16 cellular contexts compared by ENCODE assay signal in genomic region chr4:25883565-25883964, GRCh38. TPM values are rescaled to one million over a fixed set of nuclear protein-coding genes. Genes with fewer than 3 reads are reported as not detected.
DNase-seq lines count a peak whose midpoint lies in the region; ATAC-seq and TF ChIP-seq lines count a peak whose summit lies in the region.
"Had no signal": no experiment of that assay in that cellular context is flagged by ENCODE, and none has a peak within 500 bp of the region (broad histone marks: within the 10 kb centered on the region; RNA-seq: fewer than 3 reads in every experiment).

No MANE protein-coding gene starts in this region.

- no peak overlapping the region for H3K4me3 ChIP-seq in mammary epithelial cell (replicated peaks in 1 of 3; ENCODE audit: insufficient read depth in 1 of 3, low read depth in 2 of 3, low read length in 3 of 3)

- H3K9me3 ChIP-seq in mammary epithelial cell (replicated peaks; ENCODE audit: insufficient read depth, low read length) = no peaks in the 10 kb centered on the region

- no peaks in the 10 kb centered on the region for H3K27me3 ChIP-seq in mammary epithelial cell (ENCODE audit: insufficient read depth, low read length)

- H4K20me1 ChIP-seq in mammary epithelial cell (ENCODE audit: insufficient read depth, low read length) = no peaks in the 10 kb centered on the region

- H3K9ac ChIP-seq in mammary epithelial cell (ENCODE audit: insufficient read depth, low read length) = no peak overlapping the region

- H3K27ac Mint-ChIP-seq in MCF 10A (ENCODE audit: low read depth, unreplicated experiment) (no peak overlapping the region), memory B cell (peak overlapping the region; percentile 69)
- peak overlapping the region; percentile 36 for H3K27ac Mint-ChIP-seq in activated T-helper 17 cell treated with anti-CD3 and anti-CD28 coated beads, Interleukin-2, amount 50 U/mL, for 72 hours

- no peaks in the 10 kb centered on the region for H3K79me2 ChIP-seq in mammary epithelial cell (ENCODE audit: insufficient read depth, low read length)

- peaks cover 15% of the 10 kb centered on the region for H3K4me1 ChIP-seq in mammary epithelial cell (ENCODE audit: insufficient read depth, low read length)

- H3K27me3 Mint-ChIP-seq in MCF 10A (ENCODE audit: insufficient read depth, unreplicated experiment) = no peaks in the 10 kb centered on the region
- H3K27me3 Mint-ChIP-seq in activated T-helper 17 cell treated with anti-CD3 and anti-CD28 coated beads, Interleukin-2, amount 50 U/mL, for 72 hours = peaks cover 4% of the 10 kb centered on the region
- no peaks in the 10 kb centered on the region for H3K27me3 Mint-ChIP-seq in memory B cell

- H3K36me3 Mint-ChIP-seq in MCF 10A (ENCODE audit: insufficient read depth, unreplicated experiment) (no peaks in the 10 kb centered on the region), memory B cell (peaks cover 3% of the 10 kb centered on the region)
- peaks cover 5% of the 10 kb centered on the region for H3K36me3 Mint-ChIP-seq in activated T-helper 17 cell treated with anti-CD3 and anti-CD28 coated beads, Interleukin-2, amount 50 U/mL, for 72 hours (ENCODE audit: low read depth)

- no peaks in the 10 kb centered on the region for H3K36me3 ChIP-seq in mammary epithelial cell (ENCODE audit: insufficient read depth, low read length)

- CTCF ChIA-PET in mammary epithelial cell (lab: Charles Lee; ENCODE audit: low non-redundant PET) (no interaction called here), MCF 10A (lab: Yijun Ruan, JAX) (no interaction called here)

- 97% methylated on average over 2 of the region's 2 CpGs for WGBS in mammary epithelial cell (ENCODE audit: low coverage, missing lambda C conversion rate)

- intact Hi-C loops in mammary epithelial cell (cut with micrococcal nuclease) = no loop called here
- intact Hi-C loops in MCF 10A (cut with micrococcal nuclease) = no loop called here
- intact Hi-C loops in left colon (cut with DNase I, micrococcal nuclease) = no loop called here

- no peak overlapping the region for H3K4me2 ChIP-seq in mammary epithelial cell (ENCODE audit: insufficient read depth, low read depth, low read length)

- H3K9me3 Mint-ChIP-seq in MCF 10A (ENCODE audit: unreplicated experiment) (no peaks in the 10 kb centered on the region), memory B cell (no peaks in the 10 kb centered on the region)
- no peaks in the 10 kb centered on the region for H3K9me3 Mint-ChIP-seq in activated T-helper 17 cell treated with anti-CD3 and anti-CD28 coated beads, Interleukin-2, amount 50 U/mL, for 72 hours

- no peak overlapping the region for H3K27ac ChIP-seq in mammary epithelial cell (ENCODE audit: insufficient read depth, low read depth, low read length)
- H3K27ac ChIP-seq: 22Rv1, C4-2B had no signal

- peak overlapping the region; percentile 20 for H2AFZ ChIP-seq in mammary epithelial cell (ENCODE audit: low read depth, low read length)

- ATAC-seq in activated T-helper 17 cell treated with anti-CD3 and anti-CD28 coated beads, Interleukin-2, amount 50 U/mL, for 72 hours (replicated peaks) = no peak
- no peak for ATAC-seq in memory B cell (ENCODE audit: low read depth)
- ATAC-seq in stimulated activated naive CD8-positive, alpha-beta T cell treated with anti-CD3 and anti-CD28 coated beads, Interleukin-15, Interleukin-2, amounts not matched to agents 100 U/mL and 50 U/mL, for 24 hours = no peak
- ATAC-seq in left colon = no peak
- ATAC-seq: PC-3 had no signal

- BruUV-seq in mammary epithelial cell (replicated peaks; lab: Mats Ljungman, UMichigan) (no TSS peak), MCF 10A (replicated peaks; lab: Mats Ljungman, UMichigan) (no TSS peak)

- TF ChIP-seq CTCF in mammary epithelial cell (conservative IDR thresholded peaks at IDR 0.05 in 1 of 2, IDR thresholded peaks at IDR 0.05 in 1 of 2; ENCODE audit: extremely low read depth in 1 of 2, insufficient read depth in 1 of 2, low read depth in 1 of 2, low read length in 2 of 2) (no peak), MCF 10A (IDR thresholded peaks at IDR 0.05; ENCODE audit: unreplicated experiment) (no peak)

- in situ Hi-C loops in mammary epithelial cell (cut with MboI; ENCODE audit: low sequenced_read_pairs in 2 of 2) = no loop called here

- dilution Hi-C loops in mammary epithelial cell (cut with HindIII; ENCODE audit: low sequenced_read_pairs) = no loop called here

- POLR2A ChIA-PET in MCF 10A (lab: Yijun Ruan, JAX) = interaction anchor here (1.5 kb wide), 1 partner anchor 22 kb away, joined by 3 read pairs; no protein-coding TSS in a partner anchor

- DNase-seq in mammary epithelial cell (no peak), MCF 10A (ENCODE audit: unreplicated experiment) (no peak), memory B cell (ENCODE audit: low spot score in 2 of 2) (no peak), NCI-H2227 (lab: John Stamatoyannopoulos, UW; ENCODE audit: unreplicated experiment) (no peak), glomerular visceral epithelial cell (ENCODE audit: extremely low spot score) (no peak), left colon (no peak)
- no peak for DNase-seq in stimulated activated naive CD8-positive, alpha-beta T cell treated with anti-CD3 and anti-CD28 coated beads, Interleukin-15, Interleukin-2, amounts not matched to agents 100 U/mL and 50 U/mL, for 24 hours
- DNase-seq: GDM1, NCI-H187, NCI-H446 treated with DMSO at 0.1 percent for 48 hours, NCI-H526 treated with DMSO at 0.1 percent for 48 hours, PC-3, SHP77 had no signal

- H3K4me3 Mint-ChIP-seq in MCF 10A (ENCODE audit: unreplicated experiment) (no peak overlapping the region), memory B cell (no peak overlapping the region)
- no peak overlapping the region for H3K4me3 Mint-ChIP-seq in activated T-helper 17 cell treated with anti-CD3 and anti-CD28 coated beads, Interleukin-2, amount 50 U/mL, for 72 hours

- peaks cover 12% of the 10 kb centered on the region for H3K4me1 Mint-ChIP-seq in MCF 10A (ENCODE audit: insufficient read depth, unreplicated experiment)
- H3K4me1 Mint-ChIP-seq in activated T-helper 17 cell treated with anti-CD3 and anti-CD28 coated beads, Interleukin-2, amount 50 U/mL, for 72 hours = peaks cover 11% of the 10 kb centered on the region
- H3K4me1 Mint-ChIP-seq in memory B cell = peaks cover 46% of the 10 kb centered on the region

RNA-seq across cellular contexts. Expression of gene SEL1L3, which starts 20.8 kb away (rescaled TPM):
- total RNA-seq in mammary epithelial cell (100 to 1,000 TPM in 1 of 2 donors, 10 to 100 TPM in 1; 25.0 to 101 TPM), MCF 10A (2022) (28.1 and 49.4 TPM in 2 replicates), left colon (100 to 1,000 TPM; 106 to 110 TPM)
- polyA plus RNA-seq in mammary epithelial cell = 12.4 TPM
- polyA minus RNA-seq in mammary epithelial cell = 28.7 TPM
- 10 to 100 TPM; 39.7 to 70.3 TPM for total RNA-seq in activated T-helper 17 cell treated with anti-CD3 and anti-CD28 coated beads, Interleukin-2, amount 50 U/mL, for 72 hours

RNA-seq across cellular contexts. Expression of gene SMIM20, which starts 30.5 kb away (rescaled TPM):
- total RNA-seq in mammary epithelial cell (10 to 100 TPM; 17.3 to 19.7 TPM), MCF 10A (2022) (38.2 and 45.1 TPM in 2 replicates), left colon (10 to 100 TPM; 31.6 to 31.8 TPM)
- polyA plus RNA-seq in mammary epithelial cell = 12.8 TPM
- not detected for polyA minus RNA-seq in mammary epithelial cell
- 10 to 100 TPM; 21.8 to 33.7 TPM for total RNA-seq in activated T-helper 17 cell treated with anti-CD3 and anti-CD28 coated beads, Interleukin-2, amount 50 U/mL, for 72 hours
